ENCODE assay signal across 8 cellular contexts in genomic region chrX:153794018-153794896, GRCh38. TPM values are rescaled to one million over a fixed set of nuclear protein-coding genes. Genes with fewer than 3 reads are reported as not detected.
DNase-seq lines count a peak whose midpoint lies in the region; ATAC-seq and TF ChIP-seq lines count a peak whose summit lies in the region.

IDH3G (minus strand) TSS chrX:153794375; CDS start chrX:153794326, 49 bp downstream.
SSR4 (plus strand) TSS chrX:153794668; CDS start chrX:153794688, 20 bp downstream.

- peaks cover 20% of the 10 kb centered on the region for H3K4me1 Mint-ChIP-seq in activated T-cell treated with anti-CD3 and anti-CD28 coated beads, Interleukin-2, amount 50 U/mL, for 4 hours (ENCODE audit: low read depth)

- H3K9ac ChIP-seq in mucosa of stomach (ENCODE audit: low read length), result peak within 1 kb of the TSS; percentile 76

- peaks cover 0 to 28% of the 10 kb centered on the region in 2 donors for H3K36me3 ChIP-seq in esophagus (ENCODE audit: control insufficient read depth in 2 of 2, insufficient read depth in 2 of 2, low read length in 1 of 2)
- no peaks in the 10 kb centered on the region for H3K36me3 ChIP-seq in mucosa of stomach (ENCODE audit: control insufficient read depth, insufficient read depth, low read length)

- peak within 1 kb of the TSS; percentile 55 to 85 for H3K4me3 ChIP-seq in esophagus (ENCODE audit: low read depth in 1 of 2, low read length in 2 of 2)
- H3K4me3 ChIP-seq in mucosa of stomach (ENCODE audit: low read length), result peak within 1 kb of the TSS; percentile 50

- H3K27me3 Mint-ChIP-seq in activated T-cell treated with anti-CD3 and anti-CD28 coated beads, Interleukin-2, amount 50 U/mL, for 4 hours (ENCODE audit: low read depth), result no peaks in the 10 kb centered on the region

- peaks cover 0 to 3% of the 10 kb centered on the region in 2 donors for H3K9me3 ChIP-seq in esophagus (ENCODE audit: control insufficient read depth in 2 of 2, insufficient read depth in 1 of 2, low read depth in 1 of 2, low read length in 1 of 2)
- no peaks in the 10 kb centered on the region for H3K9me3 ChIP-seq in mucosa of stomach (ENCODE audit: control insufficient read depth, low read length)

- peak within 1 kb of the TSS; percentile 96 for H3K4me3 Mint-ChIP-seq in activated T-cell treated with anti-CD3 and anti-CD28 coated beads, Interleukin-2, amount 50 U/mL, for 4 hours

- 1 to 30% methylated on average over 75 to 92 of the region's 92 CpGs for WGBS in esophagus, 2 donors

- in situ Hi-C loops in KBM-7 (cut with MboI; ENCODE audit: low pct_unique_long_range_greater_than_20kb, low sequenced_read_pairs), result no loop called here

- H3K4me1 ChIP-seq in esophagus (ENCODE audit: control insufficient read depth in 2 of 2, insufficient read depth in 2 of 2, low read length in 1 of 2) (peaks cover 0 to 21% of the 10 kb centered on the region in 2 donors), mucosa of stomach (ENCODE audit: control insufficient read depth, insufficient read depth, low read length) (peaks cover 21% of the 10 kb centered on the region)

- DNase-seq in DMS153 treated with DMSO at 0.1 percent for 48 hours (lab: John Stamatoyannopoulos, UW; ENCODE audit: unreplicated experiment) (peak; percentile 97), KBM-7 (peak; percentile 99)
- peak; percentile 91 for DNase-seq in activated T-cell treated with anti-CD3 and anti-CD28 coated beads, Interleukin-2, amount 50 U/mL, for 4 hours
- peak; percentile 81 to 82 for DNase-seq in stimulated activated CD8-positive, alpha-beta memory T cell treated with anti-CD3 and anti-CD28 coated beads, Interleukin-7, amount 100 ng/mL, for 1 hour (ENCODE audit: low read depth in 2 of 2)

- peaks cover 5% of the 10 kb centered on the region for H3K36me3 Mint-ChIP-seq in activated T-cell treated with anti-CD3 and anti-CD28 coated beads, Interleukin-2, amount 50 U/mL, for 4 hours (ENCODE audit: insufficient read depth)

- H3K27me3 ChIP-seq in esophagus (ENCODE audit: control insufficient read depth in 1 of 2, insufficient read depth in 2 of 2, low read length in 2 of 2), result no peaks in the 10 kb centered on the region
- H3K27me3 ChIP-seq in mucosa of stomach (ENCODE audit: control insufficient read depth, insufficient read depth, low read length), result no peaks in the 10 kb centered on the region

- peak; percentile 83 for ATAC-seq in GM21717 (IDR thresholded peaks at IDR 0.05; ENCODE audit: unreplicated experiment)
- ATAC-seq in activated T-cell treated with anti-CD3 and anti-CD28 coated beads, Interleukin-2, amount 50 U/mL, for 4 hours, result peak; percentile 91 to 95

- H3K9me3 Mint-ChIP-seq in activated T-cell treated with anti-CD3 and anti-CD28 coated beads, Interleukin-2, amount 50 U/mL, for 4 hours, result no peaks in the 10 kb centered on the region

- peak within 1 kb of the TSS; percentile 94 to 98 for H3K27ac ChIP-seq in esophagus (ENCODE audit: low read depth in 2 of 2, low read length in 1 of 2)

TF ChIP-seq in PFSK-1, 5 proteins besides CTCF, POLR2A, EP300 and RAD21:
- TF ChIP-seq TAF1 (IDR thresholded peaks at IDR 0.05; ENCODE audit: borderline replicate concordance, insufficient read depth, low read length) (0 out of 2 replicates have a peak, but pooled peaks have one; percentile 13), SIN3A (IDR thresholded peaks at IDR 0.05; ENCODE audit: borderline replicate concordance, insufficient read depth, low read length) (no peak), POLR2AphosphoS5 (IDR thresholded peaks at IDR 0.05; ENCODE audit: low read depth, low read length) (peak; percentile 77), FOXP2 (optimal IDR thresholded peaks at IDR 0.05; ENCODE audit: borderline replicate concordance, extremely low read depth, extremely low read length, insufficient read depth) (no peak)
- TF ChIP-seq, protein P1, sequence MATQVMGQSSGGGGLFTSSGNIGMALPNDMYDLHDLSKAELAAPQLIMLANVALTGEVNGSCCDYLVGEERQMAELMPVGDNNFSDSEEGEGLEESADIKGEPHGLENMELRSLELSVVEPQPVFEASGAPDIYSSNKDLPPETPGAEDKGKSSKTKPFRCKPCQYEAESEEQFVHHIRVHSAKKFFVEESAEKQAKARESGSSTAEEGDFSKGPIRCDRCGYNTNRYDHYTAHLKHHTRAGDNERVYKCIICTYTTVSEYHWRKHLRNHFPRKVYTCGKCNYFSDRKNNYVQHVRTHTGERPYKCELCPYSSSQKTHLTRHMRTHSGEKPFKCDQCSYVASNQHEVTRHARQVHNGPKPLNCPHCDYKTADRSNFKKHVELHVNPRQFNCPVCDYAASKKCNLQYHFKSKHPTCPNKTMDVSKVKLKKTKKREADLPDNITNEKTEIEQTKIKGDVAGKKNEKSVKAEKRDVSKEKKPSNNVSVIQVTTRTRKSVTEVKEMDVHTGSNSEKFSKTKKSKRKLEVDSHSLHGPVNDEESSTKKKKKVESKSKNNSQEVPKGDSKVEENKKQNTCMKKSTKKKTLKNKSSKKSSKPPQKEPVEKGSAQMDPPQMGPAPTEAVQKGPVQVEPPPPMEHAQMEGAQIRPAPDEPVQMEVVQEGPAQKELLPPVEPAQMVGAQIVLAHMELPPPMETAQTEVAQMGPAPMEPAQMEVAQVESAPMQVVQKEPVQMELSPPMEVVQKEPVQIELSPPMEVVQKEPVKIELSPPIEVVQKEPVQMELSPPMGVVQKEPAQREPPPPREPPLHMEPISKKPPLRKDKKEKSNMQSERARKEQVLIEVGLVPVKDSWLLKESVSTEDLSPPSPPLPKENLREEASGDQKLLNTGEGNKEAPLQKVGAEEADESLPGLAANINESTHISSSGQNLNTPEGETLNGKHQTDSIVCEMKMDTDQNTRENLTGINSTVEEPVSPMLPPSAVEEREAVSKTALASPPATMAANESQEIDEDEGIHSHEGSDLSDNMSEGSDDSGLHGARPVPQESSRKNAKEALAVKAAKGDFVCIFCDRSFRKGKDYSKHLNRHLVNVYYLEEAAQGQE (IDR thresholded peaks at IDR 0.05; ENCODE audit: insufficient read depth in 1 of 2, low read depth in 2 of 2, low read length in 2 of 2), result no peak
TF ChIP-seq in PFSK-1: peak in this region for 2.

RNA-seq across cellular contexts. Expression of gene IDH3G, which starts in this region (rescaled TPM):
- polyA plus RNA-seq in PFSK-1 (2012; ENCODE audit: insufficient read length, low read depth), result 297 TPM
- 10 to 100 TPM; 60.8 to 64.2 (median 62.7) TPM for total RNA-seq in activated T-cell treated with anti-CD3 and anti-CD28 coated beads, Interleukin-2, amount 50 U/mL, for 4 hours
- polyA plus RNA-seq in esophagus, result 10 to 100 TPM; 39.3 to 51.9 TPM

RNA-seq across cellular contexts. Expression of gene SSR4, which starts in this region (rescaled TPM):
- polyA plus RNA-seq in PFSK-1 (2012; ENCODE audit: insufficient read length, low read depth), result 729 TPM
- total RNA-seq in activated T-cell treated with anti-CD3 and anti-CD28 coated beads, Interleukin-2, amount 50 U/mL, for 4 hours, result 100 to 1,000 TPM; 295 to 341 (median 296) TPM
- 100 to 1,000 TPM; 308 to 359 TPM for polyA plus RNA-seq in esophagus

Comparison
In these comparisons a context has a peak if more than half of its experiments do, and no peak if none do; other contexts are left out.
1. Peak in every context shown above with its lines: DNase-seq, ATAC-seq, H3K4me3 ChIP-seq and H3K27ac ChIP-seq.